Comparison of ENCODE assay signal across 14 cellular contexts in genomic region chr7:20064181-20064970, GRCh38.
DNase-seq lines count a peak whose midpoint lies in the region; ATAC-seq, FAIRE-seq and TF ChIP-seq lines count a peak whose summit lies in the region.
"Had no signal": no experiment of that assay in that cellular context is flagged by ENCODE, and none has a peak within 500 bp of the region (broad histone marks: within the 10 kb centered on the region; RNA-seq: fewer than 3 reads in every experiment).

No MANE protein-coding gene starts in this region.

- H2BK5ac ChIP-seq in IMR-90 (ENCODE audit: low read depth, low read length, poor library complexity, severe bottlenecking) = no peak overlapping the region
- H2BK5ac ChIP-seq in H1 (ENCODE audit: low read depth, low read length) = peak overlapping the region; percentile 88; the same call in 1 of the 2 replicates

- H3K18ac ChIP-seq in IMR-90 (ENCODE audit: low read depth, low read length) = no peak overlapping the region
- H3K18ac ChIP-seq in H1 (ENCODE audit: extremely low read depth, low read length) = 0 out of 2 replicates have a peak overlapping the region, but pooled peaks have one; percentile 9

- H3K9ac ChIP-seq in IMR-90 (ENCODE audit: low read depth, low read length) = no peak overlapping the region
- H3K9ac ChIP-seq in H1 (replicated peaks in 1 of 4; ENCODE audit: extremely low read depth in 1 of 4, low read depth in 3 of 4, low read length in 3 of 4) = no peak overlapping the region
- H3K9ac ChIP-seq in neural cell (ENCODE audit: low read length) = peak overlapping the region; percentile 34

- H3K4me2 ChIP-seq in IMR-90 (ENCODE audit: low read depth, low read length) (no peak overlapping the region), H1 (ENCODE audit: insufficient read depth in 1 of 2, low read depth in 2 of 2, low read length in 2 of 2) (peak overlapping the region in 1 of 2 experiments; percentile 55; a peak in 1 of 4 replicates), neural cell (ENCODE audit: low read length) (peak overlapping the region; percentile 40)

- H3K9me2 ChIP-seq in neural cell (ENCODE audit: insufficient read depth, low read length) = no peaks in the 10 kb centered on the region

- H3F3A ChIP-seq in neural cell (ENCODE audit: insufficient read depth, low read length, poor library complexity, severe bottlenecking) = no peaks in the 10 kb centered on the region

- H2AFZ ChIP-seq in IMR-90 (replicated peaks; ENCODE audit: low read length, poor library complexity) (no peak overlapping the region), H1 (ENCODE audit: low read length) (no peak overlapping the region; the same call in 1 of the 2 replicates), neural cell (ENCODE audit: low read depth, low read length) (no peak overlapping the region)

- H3K9me1 ChIP-seq in IMR-90 (ENCODE audit: insufficient read depth, low read length) = no peaks in the 10 kb centered on the region

- H4K5ac ChIP-seq in IMR-90 (ENCODE audit: low read depth, low read length) (no peak overlapping the region), H1 (ENCODE audit: insufficient read length, low read depth, low read length) (no peak overlapping the region)

- POLR2A ChIA-PET in IMR-90 (lab: Charles Lee; ENCODE audit: unreplicated experiment) = no interaction called here
- POLR2A ChIA-PET in H1 (lab: Charles Lee; ENCODE audit: partially characterized antibody) = interaction anchor here (0.6 kb wide), 1 partner anchor 61 kb away, joined by 3 read pairs; no protein-coding TSS in a partner anchor

- no peak for FAIRE-seq in H1 (lab: Jason Lieb, UNC)

- intact Hi-C loops in IMR-90 (cut with micrococcal nuclease) = no loop called here

- H2BK12ac ChIP-seq in H1 (ENCODE audit: low read depth, low read length) = peak overlapping the region; percentile 97; the same call in 1 of the 2 replicates

- ATAC-seq in IMR-90 (ENCODE audit: low read depth) = no peak
- no peak for ATAC-seq in HG03439 (IDR thresholded peaks at IDR 0.05; ENCODE audit: unreplicated experiment)
- no peak for ATAC-seq in HG02970 (IDR thresholded peaks at IDR 0.05; ENCODE audit: low FRiP score, unreplicated experiment)
- ATAC-seq: mucosa of descending colon, psoas muscle, T-helper 17 cell had no signal

- BruUV-seq in IMR-90 (replicated peaks; lab: Mats Ljungman, UMichigan) = no TSS peak

- H2AK9ac ChIP-seq in IMR-90 (replicated peaks; ENCODE audit: low read depth, low read length, poor library complexity) = no peak overlapping the region

- no peak overlapping the region for H3K4me3 ChIP-seq in IMR-90 (ENCODE audit: insufficient read depth, low read depth, low read length)
- H3K4me3 ChIP-seq in H1 (ENCODE audit: extremely low read depth in 1 of 4, insufficient read depth in 2 of 4, low read depth in 3 of 4, low read length in 4 of 4) = no peak overlapping the region
- H3K4me3 ChIP-seq in neural cell (ENCODE audit: low read length) = no peak overlapping the region
- H3K4me3 ChIP-seq: mucosa of descending colon, psoas muscle had no signal

- H3K4ac ChIP-seq in IMR-90 (ENCODE audit: low read depth, low read length) (no peak overlapping the region), H1 (replicated peaks; ENCODE audit: insufficient read length, low read depth, low read length) (no peak overlapping the region)

- no peak overlapping the region for H3K14ac ChIP-seq in IMR-90 (replicated peaks; ENCODE audit: low read depth, low read length)
- H3K14ac ChIP-seq in H1 (ENCODE audit: insufficient read length) = no peak overlapping the region

- TF ChIP-seq EP300 in H1 (IDR thresholded peaks at IDR 0.05; ENCODE audit: borderline replicate concordance in 1 of 2, low read depth in 2 of 2, low read length in 2 of 2) = no peak
- TF ChIP-seq EP300 in neural cell (conservative IDR thresholded peaks at IDR 0.05; ENCODE audit: poor library complexity, severe bottlenecking) = no peak

- H3K79me2 ChIP-seq in H1 (ENCODE audit: control insufficient read depth in 1 of 2, insufficient read depth in 2 of 2, low read length in 2 of 2) (peaks cover 0 to 87% of the 10 kb centered on the region in 2 experiments; a peak in 3 of 4 replicates), neural cell (replicated peaks; ENCODE audit: insufficient read depth, low read length) (no peaks in the 10 kb centered on the region)

- no peaks in the 10 kb centered on the region; the same call in 1 of the 2 replicates for H3K23me2 ChIP-seq in H1 (ENCODE audit: low read depth, low read length)

- dilution Hi-C loops in IMR-90 (cut with HindIII; ENCODE audit: low sequenced_read_pairs, unreplicated experiment) = no loop called here

- no peaks in the 10 kb centered on the region for H4K20me1 ChIP-seq in IMR-90 (ENCODE audit: insufficient read depth, low read length)
- no peaks in the 10 kb centered on the region for H4K20me1 ChIP-seq in H1 (replicated peaks in 1 of 2; ENCODE audit: control insufficient read depth in 1 of 2, insufficient read depth in 2 of 2, low read length in 2 of 2)
- H4K20me1 ChIP-seq in neural cell (ENCODE audit: insufficient read depth) = no peaks in the 10 kb centered on the region

- H3K23ac ChIP-seq in IMR-90 (ENCODE audit: low read depth, low read length) = no peak overlapping the region
- no peak overlapping the region for H3K23ac ChIP-seq in H1 (ENCODE audit: insufficient read length)

- H3K27ac ChIP-seq in IMR-90 (ENCODE audit: insufficient read depth, low read length) (no peak overlapping the region), H1 (ENCODE audit: low read depth, low read length) (peak overlapping the region; percentile 35; the same call in 1 of the 2 replicates), neural cell (ENCODE audit: low read length) (peak overlapping the region; percentile 67)
- H3K27ac ChIP-seq: C4-2B, psoas muscle had no signal

- TF ChIP-seq POLR2A in IMR-90 (IDR thresholded peaks at IDR 0.05; ENCODE audit: low read depth, low read length) = no peak
- no peak for TF ChIP-seq POLR2A in H1 (IDR thresholded peaks at IDR 0.05; ENCODE audit: control extremely low read depth in 1 of 2, low read depth in 2 of 2, low read length in 2 of 2)

- H2BK120ac ChIP-seq in IMR-90 (ENCODE audit: low read depth, low read length) = no peak overlapping the region
- H2BK120ac ChIP-seq in H1 (replicated peaks; ENCODE audit: low read depth, low read length) = no peak overlapping the region

- in situ Hi-C loops in IMR-90 (cut with MboI; ENCODE audit: low sequenced_read_pairs) = no loop called here

- H3K27me3 ChIP-seq in IMR-90 (ENCODE audit: control insufficient read depth, insufficient read depth, low read length) = no peaks in the 10 kb centered on the region
- no peaks in the 10 kb centered on the region for H3K27me3 ChIP-seq in H1 (replicated peaks in 1 of 4; ENCODE audit: control insufficient read depth in 3 of 4, extremely low read depth in 1 of 4, insufficient read depth in 3 of 4, low read length in 3 of 4)
- no peaks in the 10 kb centered on the region for H3K27me3 ChIP-seq in neural cell (ENCODE audit: insufficient read depth, low read depth, low read length)

- peak; percentile 73 for DNase-seq in Daoy (ENCODE audit: low read depth)
- peak; percentile 0 for DNase-seq in IMR-90
- DNase-seq in H1 (ENCODE audit: low read depth in 1 of 2, low spot score in 2 of 2) = no peak
- DNase-seq in NCI-H748 treated with DMSO at 0.1 percent for 48 hours (lab: John Stamatoyannopoulos, UW) = no peak
- DNase-seq in germinal center (ENCODE audit: low spot score) = no peak
- DNase-seq: activated CD4-positive, alpha-beta T cell treated with anti-CD3 and anti-CD28 coated beads, Interleukin-2, amount 50 U/mL, for 48 hours; erythroblast; psoas muscle; T-helper 17 cell had no signal

- no peak overlapping the region for H4K91ac ChIP-seq in IMR-90 (ENCODE audit: insufficient read depth, low read depth, low read length)
- H4K91ac ChIP-seq in H1 (replicated peaks; ENCODE audit: insufficient read length, low read length) = no peak overlapping the region

- no CpG with 5 or more reads among the region's 5 CpGs for WGBS in IMR-90 (ENCODE audit: extremely low coverage in 2 of 2, insufficient read length in 1 of 2), 2 experiments
- WGBS in H1 (ENCODE audit: extremely low coverage in 1 of 2, insufficient coverage in 1 of 2, insufficient read length in 1 of 2, insufficient replicate concordance in 2 of 2, low coverage in 1 of 2, low lambda C conversion rate in 2 of 2, missing lambda C conversion rate in 1 of 2), 2 experiments = 70% methylated on average over 5 of the region's 5 CpGs; no CpG with 5 or more reads in 1 of the 2 experiments

- CTCF ChIA-PET in IMR-90 (lab: Yijun Ruan, JAX) (no interaction called here), H1 (lab: Charles Lee; ENCODE audit: partially characterized antibody) (no interaction called here)

- H2BK20ac ChIP-seq in IMR-90 (ENCODE audit: low read depth, low read length) (no peak overlapping the region), H1 (ENCODE audit: low read length) (no peak overlapping the region)

- no peaks in the 10 kb centered on the region for H3K9me3 ChIP-seq in IMR-90 (ENCODE audit: control insufficient read depth, insufficient read depth, low read length)
- peaks cover 17 to 19% of the 10 kb centered on the region in 2 experiments for H3K9me3 ChIP-seq in H1 (ENCODE audit: insufficient read depth in 2 of 2, low read depth in 1 of 2, low read length in 1 of 2)
- no peaks in the 10 kb centered on the region for H3K9me3 ChIP-seq in neural cell (ENCODE audit: low read length)
- H3K9me3 ChIP-seq: psoas muscle had no signal

- H4K8ac ChIP-seq in IMR-90 (ENCODE audit: low read depth in 2 of 2, low read length in 2 of 2) (no peak overlapping the region), H1 (ENCODE audit: extremely low read depth, insufficient read depth, low read length) (no peak overlapping the region)

- H2BK15ac ChIP-seq in IMR-90 (ENCODE audit: low read depth, low read length) (no peak overlapping the region), H1 (ENCODE audit: low read length) (no peak overlapping the region)

- H3K36me3 ChIP-seq in IMR-90 (ENCODE audit: control insufficient read depth, insufficient read depth, low read length) (no peaks in the 10 kb centered on the region), H1 (ENCODE audit: control insufficient read depth in 2 of 4, insufficient read depth in 4 of 4, low read length in 3 of 4) (peaks cover 0 to 21% (median 7%) of the 10 kb centered on the region in 4 experiments; a peak in 4 of 8 replicates), neural cell (ENCODE audit: insufficient read depth, low read length) (no peaks in the 10 kb centered on the region)

- no peak for TF ChIP-seq RAD21 in IMR-90 (IDR thresholded peaks at IDR 0.05; ENCODE audit: low read length)
- no peak for TF ChIP-seq RAD21 in H1 (IDR thresholded peaks at IDR 0.05 in 1 of 2, conservative IDR thresholded peaks at IDR 0.05 in 1 of 2; ENCODE audit: low read depth in 2 of 2, low read length in 2 of 2)
- TF ChIP-seq RAD21 in neural cell (conservative IDR thresholded peaks at IDR 0.05) = no peak

- no peak overlapping the region for H2AK5ac ChIP-seq in IMR-90 (ENCODE audit: low read depth, low read length)
- H2AK5ac ChIP-seq in H1 (ENCODE audit: low read depth, low read length) = no peak overlapping the region

- TF ChIP-seq CTCF in IMR-90 (conservative IDR thresholded peaks at IDR 0.05; ENCODE audit: low read depth, low read length) = no peak
- no peak for TF ChIP-seq CTCF in H1 (IDR thresholded peaks at IDR 0.05; ENCODE audit: control extremely low read depth in 1 of 3, insufficient read depth in 1 of 3, low read depth in 1 of 3, low read length in 3 of 3)
- TF ChIP-seq CTCF in neural cell (IDR thresholded peaks at IDR 0.05; ENCODE audit: poor library complexity, severe bottlenecking) = no peak

- H3K79me1 ChIP-seq in IMR-90 (ENCODE audit: low read depth in 1 of 2, low read length in 2 of 2) = no peaks in the 10 kb centered on the region
- H3K79me1 ChIP-seq in H1 (ENCODE audit: low read depth, low read length) = peaks cover 2% of the 10 kb centered on the region; the same call in 1 of the 2 replicates

- H3K4me1 ChIP-seq in IMR-90 (ENCODE audit: control insufficient read depth, insufficient read depth, low read length) (no peaks in the 10 kb centered on the region), H1 (replicated peaks in 1 of 4; ENCODE audit: control insufficient read depth in 3 of 4, insufficient read depth in 4 of 4, low read length in 3 of 4) (peaks cover 4 to 11% (median 6%) of the 10 kb centered on the region in 4 experiments; a peak in 4 of 7 replicates)
- H3K4me1 ChIP-seq: psoas muscle had no signal

- H3K56ac ChIP-seq in IMR-90 (ENCODE audit: extremely low read depth, insufficient read depth, low read length) (no peak overlapping the region), H1 (replicated peaks; ENCODE audit: insufficient read length, low read depth, low read length) (no peak overlapping the region)

Comparison
In these comparisons a context has a peak if more than half of its experiments do, and no peak if none do; other contexts are left out.
1. DNase-seq: peak in Daoy (single experiment) and IMR-90 (single experiment); none in H1 (0 of 2), NCI-H748 treated with DMSO at 0.1 percent for 48 hours (single experiment) and germinal center (single experiment).